Comparison of ENCODE assay signal across 17 cellular contexts in genomic region chr1:2403273-2403672, GRCh38.
"Had no signal": no experiment of that assay in that cellular context is flagged by ENCODE, and none has a peak within 500 bp of the region (broad histone marks: within the 10 kb centered on the region; RNA-seq: fewer than 3 reads in every experiment).

No MANE protein-coding gene starts in this region.

- H3K27me3 Mint-ChIP-seq: activated CD4-positive, alpha-beta memory T cell treated with anti-CD3 and anti-CD28 coated beads, Interleukin-2, amount 10 ng/mL, durations not matched to agents 7 days and 5 days; activated CD8-positive, alpha-beta memory T cell treated with anti-CD3 and anti-CD28 coated beads, Interleukin-2, amount 10 ng/mL, durations not matched to agents 7 days and 5 days; activated naive CD8-positive, alpha-beta T cell treated with anti-CD3 and anti-CD28 coated beads for 36 hours had no signal

- H3K4me1 Mint-ChIP-seq: brain, nephron progenitor cell had no signal

- H3K27me3 ChIP-seq: thyroid gland had no signal

- ATAC-seq: activated CD8-positive, alpha-beta memory T cell treated with anti-CD3 and anti-CD28 coated beads, Interleukin-2, amount 10 ng/mL, durations not matched to agents 7 days and 5 days had no signal

- H3K4me3 ChIP-seq: coronary artery, lung, thyroid gland had no signal

- DNase-seq: activated CD4-positive, alpha-beta memory T cell treated with anti-CD3 and anti-CD28 coated beads, Interleukin-2, amount 10 ng/mL, durations not matched to agents 7 days and 5 days; activated CD4-positive, alpha-beta T cell treated with anti-CD3 and anti-CD28 coated beads for 48 hours; activated CD4-positive, CD25-positive, alpha-beta regulatory T cell; activated CD8-positive, alpha-beta memory T cell treated with anti-CD3 and anti-CD28 coated beads, Interleukin-2, amount 10 ng/mL, durations not matched to agents 7 days and 5 days; activated naive CD8-positive, alpha-beta T cell treated with anti-CD3 and anti-CD28 coated beads for 36 hours; hypothalamus; islet precursor cell; nephron progenitor cell; occipital lobe; posterior cingulate gyrus; retina; stimulated activated CD4-positive, alpha-beta T cell treated with anti-CD3 and anti-CD28 coated beads, Interleukin-2, amount 100 ng/mL, for 24 hours; stimulated activated naive CD4-positive, alpha-beta T cell treated with Interleukin-2 at 50 U/mL for 16 hours; thyroid gland had no signal

- H3K27ac Mint-ChIP-seq: activated CD4-positive, alpha-beta memory T cell treated with anti-CD3 and anti-CD28 coated beads, Interleukin-2, amount 10 ng/mL, durations not matched to agents 7 days and 5 days; activated CD8-positive, alpha-beta memory T cell treated with anti-CD3 and anti-CD28 coated beads, Interleukin-2, amount 10 ng/mL, durations not matched to agents 7 days and 5 days; activated naive CD8-positive, alpha-beta T cell treated with anti-CD3 and anti-CD28 coated beads for 36 hours had no signal

- H3K27ac ChIP-seq: coronary artery, thyroid gland had no signal

- H3K9me3 ChIP-seq: thyroid gland had no signal

- H3K4me3 Mint-ChIP-seq: activated CD4-positive, alpha-beta memory T cell treated with anti-CD3 and anti-CD28 coated beads, Interleukin-2, amount 10 ng/mL, durations not matched to agents 7 days and 5 days; activated CD8-positive, alpha-beta memory T cell treated with anti-CD3 and anti-CD28 coated beads, Interleukin-2, amount 10 ng/mL, durations not matched to agents 7 days and 5 days; activated naive CD8-positive, alpha-beta T cell treated with anti-CD3 and anti-CD28 coated beads for 36 hours; brain; nephron progenitor cell had no signal
